Comparison of ENCODE assay signal across 16 cellular contexts in genomic region chr12:24045816-24046257, GRCh38.
DNase-seq lines count a peak whose midpoint lies in the region; ATAC-seq, FAIRE-seq and TF ChIP-seq lines count a peak whose summit lies in the region.
"Had no signal": no experiment of that assay in that cellular context is flagged by ENCODE, and none has a peak within 500 bp of the region (broad histone marks: within the 10 kb centered on the region; RNA-seq: fewer than 3 reads in every experiment).

No MANE protein-coding gene starts in this region.

- H3K27ac ChIP-seq in right atrium auricular region: peak overlapping the region in 1 of 2 donors; percentile 5
- no peak overlapping the region for H3K27ac ChIP-seq in GM12878 (ENCODE audit: control insufficient read depth, insufficient read depth)
- no peak overlapping the region for H3K27ac ChIP-seq in aorta (ENCODE audit: low read depth in 1 of 2, low read length in 2 of 2)
- H3K27ac ChIP-seq: A549, lower lobe of right lung, vagina had no signal

- RAD21 ChIA-PET in GM12878 (lab: Charles Lee; ENCODE audit: unreplicated experiment): interaction anchor here (0.8 kb wide), 1 partner anchor 333 kb away, joined by 3 read pairs; no protein-coding TSS in a partner anchor

- DNase-seq in Right ventricle myocardium superior (peak; percentile 33), right atrium auricular region (ENCODE audit: low spot score) (no peak), GM12878 (ENCODE audit: low read depth, low spot score) (no peak), kidney glomerular epithelial cell (lab: John Stamatoyannopoulos, UW) (peak; percentile 22), aorta (peak in 1 of 2 donors; percentile 45), BE2C (no peak), KBM-7 (no peak)
- DNase-seq: amniotic stem cell, lower lobe of right lung, NCI-H526, T-helper 1 cell had no signal

- H3K4me3 ChIP-seq in right atrium auricular region (no peak overlapping the region), GM12878 (no peak overlapping the region), aorta (ENCODE audit: low read length in 2 of 2) (no peak overlapping the region), BE2C (ENCODE audit: low read depth, low read length) (no peak overlapping the region)
- H3K4me3 ChIP-seq: A549, GM23338, lower lobe of right lung, vagina had no signal

- H3K36me3 ChIP-seq in right atrium auricular region: no peaks in the 10 kb centered on the region
- H3K36me3 ChIP-seq in GM12878 (ENCODE audit: control insufficient read depth in 2 of 2, insufficient read depth in 2 of 2, low read length in 1 of 2): no peaks in the 10 kb centered on the region
- H3K36me3 ChIP-seq in aorta (ENCODE audit: control insufficient read depth in 1 of 2, insufficient read depth in 2 of 2, low read length in 1 of 2): no peaks in the 10 kb centered on the region
- no peaks in the 10 kb centered on the region for H3K36me3 ChIP-seq in BE2C
- H3K36me3 ChIP-seq: lower lobe of right lung, vagina had no signal

- SMC1A ChIA-PET in GM12878 (lab: Charles Lee; ENCODE audit: uncharacterized antibody, unreplicated experiment): interaction anchor here (0.9 kb wide), 1 partner anchor 12 kb away, joined by 3 read pairs; no protein-coding TSS in a partner anchor

- H3K79me2 ChIP-seq in GM12878 (ENCODE audit: control insufficient read depth, insufficient read depth, low read length): no peaks in the 10 kb centered on the region

- H4K20me1 ChIP-seq in GM12878 (ENCODE audit: control insufficient read depth, insufficient read depth): no peaks in the 10 kb centered on the region

- 70% methylated on average over 5 of the region's 5 CpGs for WGBS in GM12878 (ENCODE audit: insufficient coverage, insufficient replicate concordance, low lambda C conversion rate, missing lambda C conversion rate)
- WGBS in aorta, 2 donors: 2 to 9% methylated on average over 5 of the region's 5 CpGs

- CTCF ChIA-PET in GM12878 (lab: Yijun Ruan, JAX): interaction anchor here (0.6 kb wide), 1 partner anchor 1364 kb away, joined by 3 read pairs; no protein-coding TSS in a partner anchor

- intact Hi-C loops in Right ventricle myocardium superior (cut with DNase I): no loop called here
- intact Hi-C loops in GM12878 (cut with micrococcal nuclease; ENCODE audit: unreplicated experiment): no loop called here
- intact Hi-C loops in aorta (cut with DNase I): loop anchor here in 1 of 2 donors (10.0 kb wide), 1 partner anchor 559 kb away; no protein-coding TSS in a partner anchor

- no peak for TF ChIP-seq EP300 in GM12878 (IDR thresholded peaks at IDR 0.05; ENCODE audit: borderline replicate concordance in 1 of 2, control insufficient read depth in 1 of 2, low read depth in 2 of 2, low read length in 2 of 2)

- no peak for TF ChIP-seq POLR2A in GM12878 (IDR thresholded peaks at IDR 0.05; ENCODE audit: low read depth, low read length)

- no peak overlapping the region for H3K4me2 ChIP-seq in GM12878 (ENCODE audit: control insufficient read depth, insufficient read depth)
- H3K4me2 ChIP-seq: A549, GM23338 had no signal

- BruUV-seq in GM12878 (replicated peaks; lab: Mats Ljungman, UMichigan): no TSS peak

- H3K9me3 ChIP-seq in right atrium auricular region (no peaks in the 10 kb centered on the region), GM12878 (replicated peaks; ENCODE audit: control insufficient read depth, insufficient read depth, low read length) (no peaks in the 10 kb centered on the region), aorta (ENCODE audit: control insufficient read depth, low read length) (no peaks in the 10 kb centered on the region), BE2C (no peaks in the 10 kb centered on the region)
- H3K9me3 ChIP-seq: vagina had no signal

- H2AFZ ChIP-seq in GM12878 (ENCODE audit: control insufficient read depth, low read depth, low read length): no peak overlapping the region
- H2AFZ ChIP-seq: GM23338 had no signal

- H3K4me1 ChIP-seq in right atrium auricular region: peaks cover 0 to 11% of the 10 kb centered on the region in 2 donors
- no peaks in the 10 kb centered on the region for H3K4me1 ChIP-seq in GM12878 (ENCODE audit: control insufficient read depth, insufficient read depth, low read length)
- peaks cover 0 to 3% of the 10 kb centered on the region in 2 donors for H3K4me1 ChIP-seq in aorta (ENCODE audit: control insufficient read depth in 1 of 2, insufficient read depth in 2 of 2, low read length in 2 of 2)
- H3K4me1 ChIP-seq in BE2C: no peaks in the 10 kb centered on the region
- H3K4me1 ChIP-seq: A549, lower lobe of right lung, vagina had no signal

- H3K27me3 ChIP-seq in right atrium auricular region: no peaks in the 10 kb centered on the region
- no peaks in the 10 kb centered on the region for H3K27me3 ChIP-seq in GM12878 (replicated peaks in 1 of 2; ENCODE audit: control insufficient read depth in 2 of 2, insufficient read depth in 2 of 2, low read length in 1 of 2)
- H3K27me3 ChIP-seq in aorta (ENCODE audit: control insufficient read depth in 1 of 2, insufficient read depth in 2 of 2, low read length in 1 of 2): no peaks in the 10 kb centered on the region
- no peaks in the 10 kb centered on the region for H3K27me3 ChIP-seq in BE2C
- H3K27me3 ChIP-seq: vagina had no signal

- FAIRE-seq in GM12878 (lab: Jason Lieb, UNC): no peak
- FAIRE-seq: A549 had no signal

- no peak for TF ChIP-seq CTCF in right atrium auricular region (IDR thresholded peaks at IDR 0.05)
- no peak for TF ChIP-seq CTCF in GM12878 (IDR thresholded peaks at IDR 0.05 in 2 of 3, conservative IDR thresholded peaks at IDR 0.05 in 1 of 3; ENCODE audit: control insufficient read depth in 2 of 3, extremely low read depth in 1 of 3, insufficient read depth in 1 of 3, low read depth in 3 of 3, low read length in 3 of 3)
- no peak for TF ChIP-seq CTCF in BE2C (IDR thresholded peaks at IDR 0.05; ENCODE audit: low read depth, low read length)

- POLR2A ChIA-PET in GM12878 (lab: Charles Lee): no interaction called here

- H3K9ac ChIP-seq in GM12878 (ENCODE audit: control insufficient read depth, insufficient read depth, low read length): no peak overlapping the region

- ATAC-seq in Right ventricle myocardium superior (ENCODE audit: poor library complexity) (peak; percentile 60), GM12878 (peak; percentile 65), aorta (ENCODE audit: low FRiP score) (peak; percentile 79), HG03135 (IDR thresholded peaks at IDR 0.05; ENCODE audit: unreplicated experiment) (no peak)
- ATAC-seq: A549, esophagus mucosa, GM23338, lower lobe of right lung had no signal

- no peak for TF ChIP-seq RAD21 in GM12878 (IDR thresholded peaks at IDR 0.05; ENCODE audit: insufficient read depth, low read depth, low read length)

- in situ Hi-C loops in GM12878 (cut with MboI) (no loop called here), KBM-7 (cut with MboI; ENCODE audit: low pct_unique_long_range_greater_than_20kb, low sequenced_read_pairs) (no loop called here)

TF ChIP-seq in GM12878, 131 proteins besides CTCF, POLR2A, EP300 and RAD21 (continues in another document):
- TF ChIP-seq YBX1 (IDR thresholded peaks at IDR 0.05): no peak
- TF ChIP-seq ATF3 (IDR thresholded peaks at IDR 0.05; ENCODE audit: borderline replicate concordance, extremely low read depth, low read depth, low read length): no peak
- TF ChIP-seq HDAC2 (IDR thresholded peaks at IDR 0.05): no peak
- no peak for TF ChIP-seq POLR2AphosphoS5 (IDR thresholded peaks at IDR 0.05; ENCODE audit: low read length)
- TF ChIP-seq IKZF2 (IDR thresholded peaks at IDR 0.05): no peak
- TF ChIP-seq ZNF592 (IDR thresholded peaks at IDR 0.05): no peak
- no peak for TF ChIP-seq NR2F1 (conservative IDR thresholded peaks at IDR 0.05)
- TF ChIP-seq YY1 (IDR thresholded peaks at IDR 0.05; ENCODE audit: low read depth, low read length): no peak
- TF ChIP-seq HSF1 (IDR thresholded peaks at IDR 0.05; ENCODE audit: low read depth, low read length): no peak

Comparison
In these comparisons a context has a peak if more than half of its experiments do, and no peak if none do; other contexts are left out.
1. DNase-seq: peak in Right ventricle myocardium superior (single experiment) and kidney glomerular epithelial cell (single experiment); none in right atrium auricular region (single experiment), GM12878 (single experiment), BE2C (single experiment) and KBM-7 (single experiment).